8 cellular contexts compared by ENCODE assay signal in the genomic region with DNA sequence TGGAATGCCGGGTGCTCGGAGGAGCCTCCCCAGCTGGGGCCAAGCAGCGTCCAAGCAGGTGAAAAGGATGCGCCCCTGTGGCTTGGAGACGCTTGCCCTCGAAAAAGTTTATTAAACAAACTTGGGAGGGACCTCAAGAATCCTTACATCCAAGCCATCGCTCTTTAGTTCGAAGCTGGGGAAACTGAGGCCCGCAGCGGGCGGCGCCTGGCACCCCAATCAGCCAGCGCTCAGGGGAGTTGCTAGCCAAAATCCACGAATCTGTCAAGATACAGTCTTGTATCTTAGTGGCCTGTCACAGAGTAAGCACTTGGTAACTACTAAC. TPM values are rescaled to one million over a fixed set of nuclear protein-coding genes. Genes with fewer than 3 reads are reported as not detected.
DNase-seq lines count a peak whose midpoint lies in the region; ATAC-seq, FAIRE-seq and TF ChIP-seq lines count a peak whose summit lies in the region.

No MANE protein-coding gene starts in this region.

- 26% methylated on average over 14 of the region's 14 CpGs for WGBS in liver
- WGBS in thymus = 36% methylated on average over 14 of the region's 14 CpGs
- 21 to 28% (median 27%) methylated on average over 14 of the region's 14 CpGs for WGBS in small intestine, 3 donors

- H3K27ac Mint-ChIP-seq in activated T-cell treated with anti-CD3 and anti-CD28 coated beads, Interleukin-2, amount 50 U/mL, for 72 hours = no peak overlapping the region
- H3K27ac Mint-ChIP-seq in astrocyte (ENCODE audit: unreplicated experiment) = no peak overlapping the region

- TF ChIP-seq CTCF in astrocyte (IDR thresholded peaks at IDR 0.05; ENCODE audit: insufficient read depth, low read depth, low read length) (no peak), liver (IDR thresholded peaks at IDR 0.05; ENCODE audit: low read depth, low read length, missing input control) (no peak)

- peak overlapping the region; percentile 87 for H3K4me3 Mint-ChIP-seq in activated T-cell treated with anti-CD3 and anti-CD28 coated beads, Interleukin-2, amount 50 U/mL, for 72 hours
- peak overlapping the region; percentile 87 for H3K4me3 Mint-ChIP-seq in astrocyte (ENCODE audit: unreplicated experiment)

- peaks cover 5% of the 10 kb centered on the region for H4K20me1 ChIP-seq in astrocyte (ENCODE audit: insufficient read depth, low read length)

- H3K4me1 Mint-ChIP-seq in activated T-cell treated with anti-CD3 and anti-CD28 coated beads, Interleukin-2, amount 50 U/mL, for 72 hours (ENCODE audit: low read depth) = peaks cover 9% of the 10 kb centered on the region
- H3K4me1 Mint-ChIP-seq in astrocyte (ENCODE audit: low read depth, unreplicated experiment) = peaks cover 4% of the 10 kb centered on the region

- no peaks in the 10 kb centered on the region for H3K36me3 ChIP-seq in astrocyte (ENCODE audit: insufficient read depth, low read length)
- no peaks in the 10 kb centered on the region for H3K36me3 ChIP-seq in liver (ENCODE audit: control insufficient read depth in 4 of 4, insufficient read depth in 3 of 4, low read depth in 1 of 4, low read length in 3 of 4)
- no peaks in the 10 kb centered on the region for H3K36me3 ChIP-seq in thymus (ENCODE audit: control insufficient read depth, insufficient read depth)
- no peaks in the 10 kb centered on the region for H3K36me3 ChIP-seq in small intestine (ENCODE audit: control insufficient read depth in 2 of 2, insufficient read depth in 2 of 2, low read length in 2 of 2)

- no peak for ATAC-seq in activated T-cell treated with anti-CD3 and anti-CD28 coated beads, Interleukin-2, amount 50 U/mL, for 72 hours (replicated peaks in 1 of 2)

- no peaks in the 10 kb centered on the region for H3K9me3 Mint-ChIP-seq in activated T-cell treated with anti-CD3 and anti-CD28 coated beads, Interleukin-2, amount 50 U/mL, for 72 hours
- H3K9me3 Mint-ChIP-seq in astrocyte (ENCODE audit: unreplicated experiment) = no peaks in the 10 kb centered on the region

- no peak for TF ChIP-seq RAD21 in liver (IDR thresholded peaks at IDR 0.05)

- peak overlapping the region; percentile 84 for H3K9ac ChIP-seq in astrocyte (ENCODE audit: low read length)
- peak overlapping the region; percentile 14 to 66 for H3K9ac ChIP-seq in liver (ENCODE audit: low read depth in 1 of 2, low read length in 2 of 2)

- H3K27me3 ChIP-seq in astrocyte (ENCODE audit: insufficient read depth, low read length) (no peaks in the 10 kb centered on the region), liver (ENCODE audit: control insufficient read depth in 4 of 4, insufficient read depth in 4 of 4, low read length in 3 of 4) (no peaks in the 10 kb centered on the region), thymus (ENCODE audit: control insufficient read depth, insufficient read depth) (peaks cover 11% of the 10 kb centered on the region), small intestine (ENCODE audit: control insufficient read depth in 2 of 2, insufficient read depth in 2 of 2, low read length in 2 of 2) (no peaks in the 10 kb centered on the region)

- H3K79me2 ChIP-seq in astrocyte (ENCODE audit: insufficient read depth, low read length) = no peaks in the 10 kb centered on the region

- peak overlapping the region; percentile 75 for H3K4me3 ChIP-seq in astrocyte (ENCODE audit: insufficient read depth, low read depth, low read length)
- peak overlapping the region in 2 of 3 donors; percentile 54 to 71 for H3K4me3 ChIP-seq in liver (ENCODE audit: low read depth in 1 of 3, low read length in 3 of 3)
- peak overlapping the region; percentile 54 for H3K4me3 ChIP-seq in thymus (ENCODE audit: low read length)
- peak overlapping the region in 1 of 2 donors; percentile 71 for H3K4me3 ChIP-seq in small intestine (ENCODE audit: low read depth in 1 of 2, low read length in 2 of 2)

- DNase-seq in activated T-cell treated with anti-CD3 and anti-CD28 coated beads, Interleukin-2, amount 50 U/mL, for 72 hours = no peak
- DNase-seq in activated T-cell treated with anti-CD3 and anti-CD28 coated beads for 4 hours (no peak), astrocyte (ENCODE audit: low read depth) (no peak), small intestine (no peak), middle frontal gyrus (ENCODE audit: extremely low spot score, low spot score) (no peak), NCI-H1105 (lab: John Stamatoyannopoulos, UW) (no peak)

- H3K4me1 ChIP-seq in astrocyte (ENCODE audit: insufficient read depth, low read length) (peaks cover 9% of the 10 kb centered on the region), liver (ENCODE audit: control insufficient read depth in 4 of 4, insufficient read depth in 4 of 4, low read length in 3 of 4) (peaks cover 2 to 31% (median 16%) of the 10 kb centered on the region in 4 donors), thymus (ENCODE audit: control insufficient read depth, insufficient read depth, low read length) (peaks cover 4% of the 10 kb centered on the region), small intestine (ENCODE audit: control insufficient read depth in 2 of 2, insufficient read depth in 1 of 2, low read depth in 1 of 2, low read length in 1 of 2) (no peaks in the 10 kb centered on the region)

- H3K9me3 ChIP-seq in astrocyte (ENCODE audit: insufficient read depth, low read depth, low read length) (no peaks in the 10 kb centered on the region), liver (ENCODE audit: control insufficient read depth in 4 of 4, low read length in 3 of 4) (no peaks in the 10 kb centered on the region), thymus (ENCODE audit: control insufficient read depth) (no peaks in the 10 kb centered on the region), small intestine (ENCODE audit: control insufficient read depth, low read depth) (no peaks in the 10 kb centered on the region)

- H3K4me2 ChIP-seq in astrocyte (ENCODE audit: low read length) = peak overlapping the region; percentile 89

- peak overlapping the region; percentile 91 for H2AFZ ChIP-seq in astrocyte (ENCODE audit: low read depth, low read length)

- no peaks in the 10 kb centered on the region for H3K36me3 Mint-ChIP-seq in activated T-cell treated with anti-CD3 and anti-CD28 coated beads, Interleukin-2, amount 50 U/mL, for 72 hours (ENCODE audit: insufficient read depth in 2 of 2)
- H3K36me3 Mint-ChIP-seq in astrocyte (ENCODE audit: low read depth, unreplicated experiment) = peaks cover 12% of the 10 kb centered on the region

- peaks cover 6% of the 10 kb centered on the region for H3K27me3 Mint-ChIP-seq in activated T-cell treated with anti-CD3 and anti-CD28 coated beads, Interleukin-2, amount 50 U/mL, for 72 hours (ENCODE audit: low read depth)
- peaks cover 12% of the 10 kb centered on the region for H3K27me3 Mint-ChIP-seq in astrocyte (ENCODE audit: low read depth, unreplicated experiment)

- no peak for FAIRE-seq in astrocyte (lab: Jason Lieb, UNC)
- no peak for FAIRE-seq in small intestine (lab: Jason Lieb, UNC)

- H3K27ac ChIP-seq in astrocyte (ENCODE audit: low read depth, low read length) (no peak overlapping the region), liver (ENCODE audit: low read depth in 1 of 2, low read length in 2 of 2) (peak overlapping the region; percentile 90 to 96), thymus (ENCODE audit: low read depth) (no peak overlapping the region), small intestine (ENCODE audit: low read depth in 1 of 2, low read length in 1 of 2) (peak overlapping the region in 1 of 2 donors; percentile 81)

TF ChIP-seq in liver, 16 proteins besides CTCF, POLR2A, EP300 and RAD21 (continues in another document):
- TF ChIP-seq, protein P1, sequence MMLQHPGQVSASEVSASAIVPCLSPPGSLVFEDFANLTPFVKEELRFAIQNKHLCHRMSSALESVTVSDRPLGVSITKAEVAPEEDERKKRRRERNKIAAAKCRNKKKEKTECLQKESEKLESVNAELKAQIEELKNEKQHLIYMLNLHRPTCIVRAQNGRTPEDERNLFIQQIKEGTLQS (IDR thresholded peaks at IDR 0.05) = no peak
- no peak for TF ChIP-seq YY1 (IDR thresholded peaks at IDR 0.05)

RNA-seq across cellular contexts. Expression of gene B9D1, which starts 0.6 kb away (rescaled TPM):
- 1 to 10 TPM; 2.4 to 4.3 TPM for total RNA-seq in activated T-cell treated with anti-CD3 and anti-CD28 coated beads, Interleukin-2, amount 50 U/mL, for 72 hours
- total RNA-seq in astrocyte = 10.2 and 10.9 TPM in 2 replicates
- 10 to 100 TPM; 10.8 to 22.0 TPM for total RNA-seq in liver
- polyA plus RNA-seq in liver = 10 to 100 TPM in 1 of 2 donors, 1 to 10 TPM in 1; 8.4 to 10.8 TPM
- 6.4 TPM for polyA plus RNA-seq in thymus
- 10 to 100 TPM in 2 of 3 donors, 1 to 10 TPM in 1; 2.2 to 13.2 (median 12.5) TPM for polyA plus RNA-seq in small intestine

RNA-seq across cellular contexts. Expression of gene MAPK7, which starts 15.2 kb away (rescaled TPM):
- total RNA-seq in activated T-cell treated with anti-CD3 and anti-CD28 coated beads, Interleukin-2, amount 50 U/mL, for 72 hours = 10 to 100 TPM; 13.6 to 16.7 TPM
- 25.1 and 34.3 TPM in 2 replicates for total RNA-seq in astrocyte
- 1 to 10 TPM; 6.0 to 8.8 TPM for total RNA-seq in liver
- 1 to 10 TPM; 3.4 to 4.4 TPM for polyA plus RNA-seq in liver
- 13.7 TPM for polyA plus RNA-seq in thymus
- 10 to 100 TPM; 18.6 to 19.9 (median 18.9) TPM for polyA plus RNA-seq in small intestine

RNA-seq across cellular contexts. Expression of gene MFAP4, which starts 23.9 kb away (rescaled TPM):
- under 1 TPM; 0.44 to 0.82 TPM for total RNA-seq in activated T-cell treated with anti-CD3 and anti-CD28 coated beads, Interleukin-2, amount 50 U/mL, for 72 hours
- 0.93 and 3.7 TPM in 2 replicates for total RNA-seq in astrocyte
- 1 to 10 TPM; 2.1 to 6.5 TPM for total RNA-seq in liver
- 10 to 100 TPM in 1 of 2 donors, 1 to 10 TPM in 1; 4.9 to 13.3 TPM for polyA plus RNA-seq in liver
- polyA plus RNA-seq in thymus = 10.2 TPM
- 10 to 100 TPM in 2 of 3 donors, 1 to 10 TPM in 1; 2.2 to 54.0 (median 16.8) TPM for polyA plus RNA-seq in small intestine

RNA-seq across cellular contexts. Expression of gene RNF112, which starts 48.0 kb away (rescaled TPM):
- 1 to 10 TPM in 1 of 2 donors, under 1 TPM in 1; 0.84 to 1.6 TPM for total RNA-seq in activated T-cell treated with anti-CD3 and anti-CD28 coated beads, Interleukin-2, amount 50 U/mL, for 72 hours
- total RNA-seq in astrocyte (0.36 and 0.96 TPM in 2 replicates), liver (under 1 TPM; 0.23 to 0.42 TPM)
- polyA plus RNA-seq in liver (under 1 TPM; 0.04 to 0.17 TPM), thymus (0.98 TPM), small intestine (1 to 10 TPM; 1.1 to 5.6 (median 2.7) TPM)

Comparison
In these comparisons a context has a peak if more than half of its experiments do, and no peak if none do; other contexts are left out.
1. H3K27ac ChIP-seq: peak in liver (2 of 2); none in astrocyte (single experiment) and thymus (single experiment).